Comparison of ENCODE assay signal across 21 cellular contexts in the genomic region with DNA sequence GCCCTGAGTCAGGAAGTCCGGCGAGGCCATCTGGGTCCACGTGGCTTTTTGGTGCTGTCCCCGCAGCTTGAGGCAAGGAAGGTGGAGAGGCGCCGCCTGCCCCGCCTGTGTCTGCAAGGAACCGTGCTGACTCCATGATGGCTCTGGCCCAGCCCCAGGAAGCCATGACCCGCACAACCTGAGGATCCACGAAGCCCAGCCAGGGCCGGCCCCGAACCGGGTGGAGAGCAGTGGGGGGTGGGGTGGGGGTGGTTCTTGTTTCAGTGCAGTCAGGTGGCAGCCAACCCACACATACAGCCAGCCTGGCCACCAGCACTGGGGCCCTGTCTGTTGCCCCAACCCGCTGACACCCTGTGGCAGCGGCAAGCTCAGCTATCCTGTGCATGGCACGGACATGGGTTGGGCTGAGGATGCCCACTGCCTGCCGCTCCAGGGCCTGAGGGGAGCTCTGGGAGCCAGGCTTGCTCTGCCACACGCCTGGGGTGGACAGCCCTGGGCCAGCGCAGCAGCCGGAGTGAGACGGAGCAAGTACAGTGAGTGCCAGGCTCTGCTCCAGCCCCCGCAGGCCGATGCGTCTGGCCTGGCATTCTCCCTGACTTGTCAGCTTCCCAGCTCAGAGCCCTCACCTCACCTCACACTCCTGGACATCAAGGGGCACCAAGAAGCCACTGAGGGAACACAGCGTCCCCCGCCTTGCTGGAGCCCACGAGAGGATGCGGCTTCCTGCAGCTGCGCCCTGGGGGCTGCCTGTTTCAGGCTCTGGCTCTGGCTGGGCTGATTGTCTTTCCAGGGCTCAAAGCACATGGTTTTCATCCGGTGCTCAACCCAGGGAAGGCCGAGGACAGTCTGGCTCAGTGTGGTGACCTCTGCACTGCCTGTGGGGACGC.
DNase-seq lines count a peak whose midpoint lies in the region; ATAC-seq and TF ChIP-seq lines count a peak whose summit lies in the region.
"Had no signal": no experiment of that assay in that cellular context is flagged by ENCODE, and none has a peak within 500 bp of the region (broad histone marks: within the 10 kb centered on the region; RNA-seq: fewer than 3 reads in every experiment).

No MANE protein-coding gene starts in this region.

- DNase-seq in RWPE2 (ENCODE audit: low spot score), result peak; percentile 60
- no peak for DNase-seq in right lobe of liver
- DNase-seq in upper lobe of right lung, result no peak
- DNase-seq in activated CD4-positive, CD25-positive, alpha-beta regulatory T cell (lab: John Stamatoyannopoulos, UW), result no peak
- no peak for DNase-seq in mesothelial cell of epicardium (ENCODE audit: low spot score in 2 of 2, unreplicated experiment in 2 of 2)
- DNase-seq: activated CD4-positive, alpha-beta memory T cell treated with anti-CD3 and anti-CD28 coated beads, Interleukin-2, amount 10 ng/mL, durations not matched to agents 7 days and 5 days; activated naive CD4-positive, alpha-beta T cell treated with Interleukin-2 at 50 U/mL for 16 hours; activated T-cell treated with anti-CD3 and anti-CD28 coated beads, Interleukin-2, amount 50 U/mL, for 24 hours; Calu3; colonic mucosa; islet precursor cell; NCI-H1105 treated with DMSO at 0.1 percent for 48 hours; NCI-H526; SJCRH30; T-helper 2 cell had no signal

- H3K4me1 ChIP-seq in RWPE2 (ENCODE audit: insufficient read depth, poor library complexity, severe bottlenecking) (no peaks in the 10 kb centered on the region), right lobe of liver (no peaks in the 10 kb centered on the region), upper lobe of right lung (no peaks in the 10 kb centered on the region)
- H3K4me1 ChIP-seq: colonic mucosa, SJCRH30, suprapubic skin had no signal

- no peaks in the 10 kb centered on the region for H3K27me3 ChIP-seq in RWPE2 (ENCODE audit: insufficient read depth, poor library complexity, severe bottlenecking)
- H3K27me3 ChIP-seq in right lobe of liver, result no peaks in the 10 kb centered on the region
- no peaks in the 10 kb centered on the region for H3K27me3 ChIP-seq in upper lobe of right lung
- H3K27me3 ChIP-seq: colonic mucosa, SJCRH30, suprapubic skin had no signal

- no peak overlapping the region for H3K27ac ChIP-seq in RWPE2 (ENCODE audit: poor library complexity, severe bottlenecking)
- H3K27ac ChIP-seq in right lobe of liver, result no peak overlapping the region
- H3K27ac ChIP-seq in upper lobe of right lung, result no peak overlapping the region
- H3K27ac ChIP-seq: colonic mucosa, SJCRH30, suprapubic skin, VCaP had no signal

- ATAC-seq in RWPE2 (ENCODE audit: low read depth), result no peak
- peak; percentile 25 for ATAC-seq in esophagus mucosa
- ATAC-seq in right lobe of liver, result peak in 3 of 4 donors; percentile 18 to 47 (median 28)
- peak; percentile 25 for ATAC-seq in upper lobe of right lung
- no peak for ATAC-seq in HG03469 (IDR thresholded peaks at IDR 0.05; ENCODE audit: unreplicated experiment)

- no peak for TF ChIP-seq POLR2A in right lobe of liver (IDR thresholded peaks at IDR 0.05)

- H3K4me3 Mint-ChIP-seq in mesothelial cell of epicardium, result no peak overlapping the region
- H3K4me3 Mint-ChIP-seq: activated CD4-positive, alpha-beta memory T cell treated with anti-CD3 and anti-CD28 coated beads, Interleukin-2, amount 10 ng/mL, durations not matched to agents 7 days and 5 days; activated T-cell treated with anti-CD3 and anti-CD28 coated beads, Interleukin-2, amount 50 U/mL, for 24 hours; B cell; neural crest cell had no signal

- no peaks in the 10 kb centered on the region for H3K27me3 Mint-ChIP-seq in mesothelial cell of epicardium (ENCODE audit: low read depth)
- H3K27me3 Mint-ChIP-seq: activated CD4-positive, alpha-beta memory T cell treated with anti-CD3 and anti-CD28 coated beads, Interleukin-2, amount 10 ng/mL, durations not matched to agents 7 days and 5 days; activated T-cell treated with anti-CD3 and anti-CD28 coated beads, Interleukin-2, amount 50 U/mL, for 24 hours; B cell had no signal

- H3K36me3 Mint-ChIP-seq in mesothelial cell of epicardium, result peaks cover 22% of the 10 kb centered on the region

- H3K4me3 ChIP-seq in RWPE2 (ENCODE audit: severe bottlenecking) (no peak overlapping the region), right lobe of liver (no peak overlapping the region), upper lobe of right lung (no peak overlapping the region)
- H3K4me3 ChIP-seq: colonic mucosa, SJCRH30, suprapubic skin had no signal

- H3K9me3 ChIP-seq in RWPE2 (ENCODE audit: severe bottlenecking) (no peaks in the 10 kb centered on the region), right lobe of liver (peaks cover 0 to 3% (median 0%) of the 10 kb centered on the region in 4 donors), upper lobe of right lung (no peaks in the 10 kb centered on the region)
- H3K9me3 ChIP-seq: colonic mucosa, suprapubic skin had no signal

- H3K36me3 ChIP-seq in RWPE2 (ENCODE audit: low read depth) (no peaks in the 10 kb centered on the region), right lobe of liver (no peaks in the 10 kb centered on the region), upper lobe of right lung (no peaks in the 10 kb centered on the region)
- H3K36me3 ChIP-seq: colonic mucosa, SJCRH30 had no signal

- intact Hi-C loops in right lobe of liver (cut with DNase I), result no loop called here
- intact Hi-C loops in upper lobe of right lung (cut with DNase I), result no loop called here

- WGBS in right lobe of liver (ENCODE audit: insufficient coverage, low coverage, low lambda C conversion rate, missing lambda C conversion rate), result no CpG with 5 or more reads among the region's 32 CpGs

- H3K9me3 Mint-ChIP-seq in mesothelial cell of epicardium, result peaks cover 12% of the 10 kb centered on the region
- H3K9me3 Mint-ChIP-seq: activated T-cell treated with anti-CD3 and anti-CD28 coated beads, Interleukin-2, amount 50 U/mL, for 24 hours; neural crest cell had no signal

- H3K27ac Mint-ChIP-seq in mesothelial cell of epicardium, result no peak overlapping the region
- H3K27ac Mint-ChIP-seq: activated CD4-positive, alpha-beta memory T cell treated with anti-CD3 and anti-CD28 coated beads, Interleukin-2, amount 10 ng/mL, durations not matched to agents 7 days and 5 days; activated T-cell treated with anti-CD3 and anti-CD28 coated beads, Interleukin-2, amount 50 U/mL, for 24 hours; B cell had no signal

- TF ChIP-seq CTCF in RWPE2 (IDR thresholded peaks at IDR 0.05; ENCODE audit: poor library complexity, severe bottlenecking) (no peak), right lobe of liver (IDR thresholded peaks at IDR 0.05) (no peak), upper lobe of right lung (IDR thresholded peaks at IDR 0.05) (no peak), mesothelial cell of epicardium (IDR thresholded peaks at IDR 0.05; ENCODE audit: unreplicated experiment) (no peak)

- H3K4me1 Mint-ChIP-seq in mesothelial cell of epicardium, result no peaks in the 10 kb centered on the region
- H3K4me1 Mint-ChIP-seq: activated CD4-positive, alpha-beta memory T cell treated with anti-CD3 and anti-CD28 coated beads, Interleukin-2, amount 10 ng/mL, durations not matched to agents 7 days and 5 days; B cell had no signal

Comparison
In these comparisons a context has a peak if more than half of its experiments do, and no peak if none do; other contexts are left out.
1. ATAC-seq: peak in esophagus mucosa (single experiment), right lobe of liver (3 of 4) and upper lobe of right lung (single experiment); none in RWPE2 (single experiment) and HG03469 (single experiment).